11 cellular contexts compared by ENCODE assay signal in genomic region chr16:4391635-4392381, GRCh38. TPM values are rescaled to one million over a fixed set of nuclear protein-coding genes. Genes with fewer than 3 reads are reported as not detected.
DNase-seq lines count a peak whose midpoint lies in the region; ATAC-seq and TF ChIP-seq lines count a peak whose summit lies in the region.
"Had no signal": no experiment of that assay in that cellular context is flagged by ENCODE, and none has a peak within 500 bp of the region (broad histone marks: within the 10 kb centered on the region; RNA-seq: fewer than 3 reads in every experiment).

No MANE protein-coding gene starts in this region.

- H4K20me1 ChIP-seq in osteoblast (ENCODE audit: insufficient read depth, low read length): no peaks in the 10 kb centered on the region

- H3K36me3 ChIP-seq in HUES6 (ENCODE audit: control insufficient read depth, insufficient read depth, low read length) (peaks cover 12% of the 10 kb centered on the region; the same call in 1 of the 2 replicates), ectodermal cell (ENCODE audit: control insufficient read depth, insufficient read depth, low read length) (no peaks in the 10 kb centered on the region), osteoblast (ENCODE audit: insufficient read depth, low read length) (peaks cover 7% of the 10 kb centered on the region), psoas muscle (ENCODE audit: insufficient read depth in 1 of 2, low read depth in 1 of 2) (peaks cover 0 to 11% of the 10 kb centered on the region in 2 donors)

- H3K36me3 Mint-ChIP-seq in CD4-positive, alpha-beta T cell (ENCODE audit: low read depth): peaks cover 92% of the 10 kb centered on the region

- TF ChIP-seq CTCF in CD4-positive, alpha-beta T cell (IDR thresholded peaks at IDR 0.05): no peak
- TF ChIP-seq CTCF in osteoblast (IDR thresholded peaks at IDR 0.05; ENCODE audit: extremely low read depth, low read depth, low read length) (no peak), psoas muscle (IDR thresholded peaks at IDR 0.05) (no peak)

- H3K4me1 ChIP-seq in HUES6 (ENCODE audit: control insufficient read depth, insufficient read depth, low read length): peaks cover 58% of the 10 kb centered on the region
- H3K4me1 ChIP-seq in ectodermal cell (ENCODE audit: control insufficient read depth, insufficient read depth, low read length): peaks cover 48% of the 10 kb centered on the region
- peaks cover 32% of the 10 kb centered on the region for H3K4me1 ChIP-seq in osteoblast (ENCODE audit: insufficient read depth, low read length)
- H3K4me1 ChIP-seq in psoas muscle: peaks cover 3% of the 10 kb centered on the region

- peak overlapping the region; percentile 17 for H3K27ac Mint-ChIP-seq in CD4-positive, alpha-beta T cell
- H3K27ac Mint-ChIP-seq: activated T-helper 1 cell treated with anti-CD3 and anti-CD28 coated beads, Interleukin-12 subunit alpha, Interleukin-12 subunit beta, Interleukin-2, Interleukin-4 antibody, amounts not matched to agents 30 ng/mL and 10 ng/mL and 1 ng/mL, durations not matched to agents 14 hours and 24 hours and 36 hours; stimulated activated naive CD8-positive, alpha-beta T cell treated with anti-CD3 and anti-CD28 coated beads, Interleukin-15, Interleukin-2, amounts not matched to agents 100 ng/mL and 50 ng/mL, for 24 hours had no signal

- no peaks in the 10 kb centered on the region for H3K79me2 ChIP-seq in osteoblast (ENCODE audit: insufficient read depth, low read length)

- no peaks in the 10 kb centered on the region for H3K9me3 Mint-ChIP-seq in CD4-positive, alpha-beta T cell
- H3K9me3 Mint-ChIP-seq: activated T-helper 1 cell treated with anti-CD3 and anti-CD28 coated beads, Interleukin-12 subunit alpha, Interleukin-12 subunit beta, Interleukin-2, Interleukin-4 antibody, amounts not matched to agents 30 ng/mL and 10 ng/mL and 1 ng/mL, durations not matched to agents 14 hours and 24 hours and 36 hours; stimulated activated naive CD8-positive, alpha-beta T cell treated with anti-CD3 and anti-CD28 coated beads, Interleukin-15, Interleukin-2, amounts not matched to agents 100 ng/mL and 50 ng/mL, for 24 hours had no signal

- no peak overlapping the region for H3K4me3 Mint-ChIP-seq in CD4-positive, alpha-beta T cell
- H3K4me3 Mint-ChIP-seq: activated T-helper 1 cell treated with anti-CD3 and anti-CD28 coated beads, Interleukin-12 subunit alpha, Interleukin-12 subunit beta, Interleukin-2, Interleukin-4 antibody, amounts not matched to agents 30 ng/mL and 10 ng/mL and 1 ng/mL, durations not matched to agents 14 hours and 24 hours and 36 hours; stimulated activated naive CD8-positive, alpha-beta T cell treated with anti-CD3 and anti-CD28 coated beads, Interleukin-15, Interleukin-2, amounts not matched to agents 100 ng/mL and 50 ng/mL, for 24 hours had no signal

- peaks cover 5% of the 10 kb centered on the region for H3K4me1 Mint-ChIP-seq in CD4-positive, alpha-beta T cell (ENCODE audit: low read depth)

- 62 to 64% methylated on average over 21 of the region's 21 CpGs for WGBS in ectodermal cell, 2 experiments
- 89 to 91% (median 90%) methylated on average over 16 to 21 of the region's 21 CpGs for WGBS in psoas muscle, 3 donors

- H3K4me3 ChIP-seq in HUES6 (ENCODE audit: low read depth, low read length) (peak overlapping the region; percentile 16; the same call in 1 of the 2 replicates), ectodermal cell (ENCODE audit: insufficient read depth, low read depth, low read length) (no peak overlapping the region), osteoblast (ENCODE audit: insufficient read depth, low read length) (no peak overlapping the region), psoas muscle (no peak overlapping the region)
- H3K4me3 ChIP-seq: gastroesophageal sphincter had no signal

- H2AFZ ChIP-seq in osteoblast (ENCODE audit: low read length): no peak overlapping the region

- H3K4me2 ChIP-seq in osteoblast (ENCODE audit: insufficient read depth, low read length): no peak overlapping the region

- CTCF ChIA-PET in CD4-positive, alpha-beta T cell (lab: Charles Lee): interaction anchor here (0.6 to 1.1 kb wide), 3 partner anchors 11 to 177 kb away, joined by 3 read pairs; no protein-coding TSS in a partner anchor

- H3K27ac ChIP-seq in CD4-positive, alpha-beta T cell (ENCODE audit: low read depth, low read length): no peak overlapping the region
- H3K27ac ChIP-seq in HUES6 (ENCODE audit: low read depth, low read length) (peak overlapping the region; percentile 93), ectodermal cell (ENCODE audit: insufficient read depth, low read depth, low read length, poor library complexity, severe bottlenecking) (peak overlapping the region; percentile 8), osteoblast (ENCODE audit: low read depth, low read length) (no peak overlapping the region), psoas muscle (no peak overlapping the region)

- H3K27me3 Mint-ChIP-seq in CD4-positive, alpha-beta T cell: no peaks in the 10 kb centered on the region
- H3K27me3 Mint-ChIP-seq: stimulated activated naive CD8-positive, alpha-beta T cell treated with anti-CD3 and anti-CD28 coated beads, Interleukin-15, Interleukin-2, amounts not matched to agents 100 ng/mL and 50 ng/mL, for 24 hours had no signal

- H3K9me3 ChIP-seq in CD4-positive, alpha-beta T cell (ENCODE audit: control insufficient read depth, low read length): no peaks in the 10 kb centered on the region
- H3K9me3 ChIP-seq in HUES6 (ENCODE audit: control insufficient read depth, insufficient read depth, low read depth, low read length) (no peaks in the 10 kb centered on the region), ectodermal cell (ENCODE audit: control insufficient read depth, low read length) (no peaks in the 10 kb centered on the region), osteoblast (ENCODE audit: low read depth, low read length) (no peaks in the 10 kb centered on the region), psoas muscle (no peaks in the 10 kb centered on the region)
- H3K9me3 ChIP-seq: gastroesophageal sphincter had no signal

- peak; percentile 21 for ATAC-seq in CD4-positive, alpha-beta T cell (ENCODE audit: poor library complexity)
- no peak for ATAC-seq in psoas muscle

- DNase-seq in CD4-positive, alpha-beta T cell: no peak
- DNase-seq in osteoblast (ENCODE audit: insufficient read length, low spot score, missing footprints) (peak; percentile 87), psoas muscle (no peak), NCI-H128 (lab: John Stamatoyannopoulos, UW; ENCODE audit: unreplicated experiment) (no peak), NOMO-1 treated with DMSO at 0.1 percent for 48 hours (lab: John Stamatoyannopoulos, UW; ENCODE audit: unreplicated experiment) (no peak), GDM1 (lab: John Stamatoyannopoulos, UW) (no peak)

- H3K9ac ChIP-seq in HUES6 (ENCODE audit: low read length): peak overlapping the region; percentile 38

- H3K27me3 ChIP-seq in CD4-positive, alpha-beta T cell (ENCODE audit: control insufficient read depth, insufficient read depth, low read length): no peaks in the 10 kb centered on the region
- H3K27me3 ChIP-seq in HUES6 (ENCODE audit: control insufficient read depth, insufficient read depth, low read length): no peaks in the 10 kb centered on the region
- no peaks in the 10 kb centered on the region for H3K27me3 ChIP-seq in ectodermal cell (ENCODE audit: control insufficient read depth, insufficient read depth, low read length, poor library complexity, severe bottlenecking)
- H3K27me3 ChIP-seq in osteoblast (ENCODE audit: insufficient read depth, low read length): no peaks in the 10 kb centered on the region
- H3K27me3 ChIP-seq in psoas muscle (ENCODE audit: insufficient read depth in 3 of 3, low read length in 2 of 3): no peaks in the 10 kb centered on the region
- H3K27me3 ChIP-seq: gastroesophageal sphincter had no signal

- POLR2A ChIA-PET in CD4-positive, alpha-beta T cell (lab: Charles Lee): no interaction called here

- intact Hi-C loops in CD4-positive, alpha-beta T cell (cut with DNase I, micrococcal nuclease): no loop called here
- intact Hi-C loops in psoas muscle (cut with DNase I): no loop called here

RNA-seq across cellular contexts. Expression of gene VASN, which starts 20.2 kb away (rescaled TPM):
- total RNA-seq in CD4-positive, alpha-beta T cell: under 1 TPM; 0.70 to 0.77 TPM
- 16.2 TPM for polyA plus RNA-seq in ectodermal cell (2013, experiment 1 of 4)
- 13.3 TPM for polyA plus RNA-seq in ectodermal cell (2013, experiment 2 of 4)
- polyA plus RNA-seq in ectodermal cell (2013, experiment 3 of 4): 14.9 TPM
- polyA plus RNA-seq in ectodermal cell (2013, experiment 4 of 4): 16.3 TPM
- total RNA-seq in osteoblast (202 and 217 TPM in 2 replicates), psoas muscle (1 to 10 TPM; 3.0 to 3.6 (median 3.4) TPM)
- 1 to 10 TPM; 2.0 to 3.8 (median 3.3) TPM for polyA plus RNA-seq in psoas muscle

RNA-seq across cellular contexts. Expression of gene CORO7, which starts 24.6 kb away (rescaled TPM):
- total RNA-seq in CD4-positive, alpha-beta T cell: 100 to 1,000 TPM; 801 to 805 TPM
- 14.3 TPM for polyA plus RNA-seq in ectodermal cell (2013, experiment 1 of 4)
- 17.3 TPM for polyA plus RNA-seq in ectodermal cell (2013, experiment 2 of 4)
- 13.8 TPM for polyA plus RNA-seq in ectodermal cell (2013, experiment 3 of 4)
- 15.1 TPM for polyA plus RNA-seq in ectodermal cell (2013, experiment 4 of 4)
- total RNA-seq in osteoblast: 9.7 and 17.7 TPM in 2 replicates
- total RNA-seq in psoas muscle: 1 to 10 TPM; 5.2 to 7.9 (median 7.2) TPM
- polyA plus RNA-seq in psoas muscle: 1 to 10 TPM; 3.4 to 5.8 (median 3.9) TPM

RNA-seq across cellular contexts. Expression of gene DNAJA3, which starts 33.9 kb away (rescaled TPM):
- 10 to 100 TPM; 17.2 to 18.8 TPM for total RNA-seq in CD4-positive, alpha-beta T cell
- polyA plus RNA-seq in ectodermal cell (2013, experiment 1 of 4): 39.7 TPM
- 42.9 TPM for polyA plus RNA-seq in ectodermal cell (2013, experiment 2 of 4)
- polyA plus RNA-seq in ectodermal cell (2013, experiment 3 of 4): 38.2 TPM
- 34.1 TPM for polyA plus RNA-seq in ectodermal cell (2013, experiment 4 of 4)
- total RNA-seq in osteoblast: 30.0 and 30.9 TPM in 2 replicates
- total RNA-seq in psoas muscle: 100 to 1,000 TPM in 1 of 4 donors, 10 to 100 TPM in 3; 77.4 to 110 (median 80.5) TPM
- 100 to 1,000 TPM in 1 of 3 donors, 10 to 100 TPM in 2; 68.0 to 104 (median 95.9) TPM for polyA plus RNA-seq in psoas muscle

RNA-seq across cellular contexts. Expression of gene PAM16, which starts 40.7 kb away (rescaled TPM):
- 10 to 100 TPM; 24.9 to 26.8 TPM for total RNA-seq in CD4-positive, alpha-beta T cell
- polyA plus RNA-seq in ectodermal cell (2013, experiment 1 of 4): 40.9 TPM
- polyA plus RNA-seq in ectodermal cell (2013, experiment 2 of 4): 41.8 TPM
- polyA plus RNA-seq in ectodermal cell (2013, experiment 3 of 4): 46.4 TPM
- polyA plus RNA-seq in ectodermal cell (2013, experiment 4 of 4): 47.3 TPM
- 17.4 and 18.6 TPM in 2 replicates for total RNA-seq in osteoblast
- total RNA-seq in psoas muscle: 10 to 100 TPM; 60.5 to 84.2 (median 70.7) TPM
- polyA plus RNA-seq in psoas muscle: 100 to 1,000 TPM; 144 to 163 (median 160) TPM

Comparison
In these comparisons a context has a peak if more than half of its experiments do, and no peak if none do; other contexts are left out.
1. H3K27ac ChIP-seq: peak in HUES6 (single experiment) and ectodermal cell (single experiment); none in CD4-positive, alpha-beta T cell (single experiment), osteoblast (single experiment) and psoas muscle (single experiment).
2. RNA of gene VASN, which starts 20.2 kb away (total RNA-seq): 202 to 217 TPM in osteoblast; 3.0 to 3.6 TPM in psoas muscle and 0.70 to 0.77 TPM in CD4-positive, alpha-beta T cell; every median in the first group is over 10 times any median in the second.
3. RNA of gene CORO7, which starts 24.6 kb away (total RNA-seq): 801 to 805 TPM in CD4-positive, alpha-beta T cell; 9.7 to 17.7 TPM in osteoblast and 5.2 to 7.9 TPM in psoas muscle; every median in the first group is over 10 times any median in the second.